Comparison of ENCODE assay signal across 16 cellular contexts in genomic region chr9:36968574-36969215, GRCh38.
"Had no signal": no experiment of that assay in that cellular context is flagged by ENCODE, and none has a peak within 500 bp of the region (broad histone marks: within the 10 kb centered on the region; RNA-seq: fewer than 3 reads in every experiment).

No MANE protein-coding gene starts in this region.

- H3K27ac Mint-ChIP-seq: activated CD4-positive, alpha-beta T cell treated with anti-CD3 and anti-CD28 coated beads, Interleukin-2, amount 10 ng/mL, durations not matched to agents 24 days and 14 days; activated naive CD4-positive, alpha-beta T cell treated with anti-CD3 and anti-CD28 coated beads for 36 hours; activated T-helper 1 cell treated with anti-CD3 and anti-CD28 coated beads, Interleukin-12 subunit alpha, Interleukin-12 subunit beta, Interleukin-2, Interleukin-4 antibody, amounts not matched to agents 30 ng/mL and 10 ng/mL and 1 ng/mL, durations not matched to agents 14 hours and 24 hours and 36 hours had no signal

- H3K27me3 ChIP-seq: dorsolateral prefrontal cortex, gastrocnemius medialis, pancreas, sigmoid colon, spleen, uterus had no signal

- ATAC-seq: gastrocnemius medialis, heart right ventricle, left colon, lower lobe of right lung, pancreas had no signal

- DNase-seq: activated CD4-positive, alpha-beta T cell treated with anti-CD3 and anti-CD28 coated beads, Interleukin-2, amount 10 ng/mL, durations not matched to agents 24 days and 14 days; activated CD8-positive, alpha-beta memory T cell treated with anti-CD3 and anti-CD28 coated beads for 24 hours; activated naive CD4-positive, alpha-beta T cell treated with anti-CD3 and anti-CD28 coated beads for 36 hours; dorsolateral prefrontal cortex; erythroblast; gastrocnemius medialis; heart right ventricle; left colon; lower lobe of right lung; pancreas; sigmoid colon; spleen; T-helper 2 cell; tibial artery; uterus had no signal

- H3K27me3 Mint-ChIP-seq: activated CD4-positive, alpha-beta T cell treated with anti-CD3 and anti-CD28 coated beads, Interleukin-2, amount 10 ng/mL, durations not matched to agents 24 days and 14 days had no signal

- H3K27ac ChIP-seq: dorsolateral prefrontal cortex, gastrocnemius medialis, heart right ventricle, lower lobe of right lung, pancreas, sigmoid colon, tibial artery, uterus had no signal

- H3K9me3 Mint-ChIP-seq: activated CD4-positive, alpha-beta T cell treated with anti-CD3 and anti-CD28 coated beads, Interleukin-2, amount 10 ng/mL, durations not matched to agents 24 days and 14 days; activated naive CD4-positive, alpha-beta T cell treated with anti-CD3 and anti-CD28 coated beads for 36 hours; activated T-helper 1 cell treated with anti-CD3 and anti-CD28 coated beads, Interleukin-12 subunit alpha, Interleukin-12 subunit beta, Interleukin-2, Interleukin-4 antibody, amounts not matched to agents 30 ng/mL and 10 ng/mL and 1 ng/mL, durations not matched to agents 14 hours and 24 hours and 36 hours had no signal

- H3K4me3 ChIP-seq: dorsolateral prefrontal cortex, gastrocnemius medialis, heart right ventricle, lower lobe of right lung, pancreas, sigmoid colon, spleen, tibial artery, uterus had no signal

- H3K36me3 ChIP-seq: gastrocnemius medialis, heart right ventricle, lower lobe of right lung, pancreas, sigmoid colon, tibial artery, uterus had no signal

- H3K9me3 ChIP-seq: gastrocnemius medialis, heart right ventricle, lower lobe of right lung, pancreas, sigmoid colon, spleen, tibial artery, uterus had no signal

- H3K4me3 Mint-ChIP-seq: activated CD4-positive, alpha-beta T cell treated with anti-CD3 and anti-CD28 coated beads, Interleukin-2, amount 10 ng/mL, durations not matched to agents 24 days and 14 days; activated naive CD4-positive, alpha-beta T cell treated with anti-CD3 and anti-CD28 coated beads for 36 hours; activated T-helper 1 cell treated with anti-CD3 and anti-CD28 coated beads, Interleukin-12 subunit alpha, Interleukin-12 subunit beta, Interleukin-2, Interleukin-4 antibody, amounts not matched to agents 30 ng/mL and 10 ng/mL and 1 ng/mL, durations not matched to agents 14 hours and 24 hours and 36 hours had no signal

- H3K4me1 Mint-ChIP-seq: activated CD4-positive, alpha-beta T cell treated with anti-CD3 and anti-CD28 coated beads, Interleukin-2, amount 10 ng/mL, durations not matched to agents 24 days and 14 days had no signal

- FAIRE-seq: pancreas had no signal

- H3K4me1 ChIP-seq: gastrocnemius medialis, heart right ventricle, lower lobe of right lung, pancreas, sigmoid colon, tibial artery, uterus had no signal
